In genomic region chr1:3945222-3945621, GRCh38 we compare ENCODE assay signal across 28 cellular contexts.
"Had no signal": no experiment of that assay in that cellular context is flagged by ENCODE, and none has a peak within 500 bp of the region (broad histone marks: within the 10 kb centered on the region; RNA-seq: fewer than 3 reads in every experiment).

No MANE protein-coding gene starts in this region.

- ATAC-seq: heart right ventricle; left cardiac atrium; left lung; naive thymus-derived CD4-positive, alpha-beta T cell; sciatic nerve; stimulated activated naive CD8-positive, alpha-beta T cell treated with anti-CD3 and anti-CD28 coated beads, Interleukin-15, Interleukin-2, amounts not matched to agents 100 U/mL and 50 U/mL, for 24 hours had no signal

- H3K36me3 ChIP-seq: colonic mucosa, esophagus squamous epithelium, heart right ventricle, left lung, right atrium auricular region, tibial artery had no signal

- H3K9me3 Mint-ChIP-seq: dendritic cell treated with granulocyte-macrophage colony-stimulating factor and Interleukin-4, amounts not matched to agents 40 ng/mL and 50 ng/mL, for 4 days; type B pancreatic cell had no signal

- H3K4me2 ChIP-seq: smooth muscle cell had no signal

- H3K27ac ChIP-seq: colonic mucosa, esophagus squamous epithelium, heart right ventricle, left lung, parathyroid adenoma, right atrium auricular region, testis, tibial artery had no signal

- H3K4me1 ChIP-seq: colonic mucosa, heart right ventricle, left lung, parathyroid adenoma, right atrium auricular region, tibial artery had no signal

- H2AFZ ChIP-seq: parathyroid adenoma had no signal

- H3K27me3 ChIP-seq: colonic mucosa, right atrium auricular region, testis had no signal

- DNase-seq: colonic mucosa; effector CD8-positive, alpha-beta T cell; erythroblast; esophagus squamous epithelium; foreskin melanocyte; glutamatergic neuron; heart right ventricle; hippocampal formation; left cardiac atrium; left lung; mesenchymal stem cell; naive thymus-derived CD4-positive, alpha-beta T cell; stimulated activated CD4-positive, alpha-beta T cell treated with anti-CD3 and anti-CD28 coated beads, Interleukin-12 subunit alpha, Interleukin-12 subunit beta, amount 100 ng/mL, for 4 hours; stimulated activated CD4-positive, alpha-beta T cell treated with anti-CD3 and anti-CD28 coated beads, Interleukin-1b, Interleukin-23, amount 100 ng/mL, for 48 hours; stimulated activated CD4-positive, alpha-beta T cell treated with anti-CD3 and anti-CD28 coated beads, Interleukin-4, amount 100 ng/mL, for 1 hour; stimulated activated CD8-positive, alpha-beta memory T cell treated with anti-CD3 and anti-CD28 coated beads, Interleukin-4, amount 100 ng/mL, for 48 hours; stimulated activated naive CD8-positive, alpha-beta T cell treated with anti-CD3 and anti-CD28 coated beads, Interleukin-15, Interleukin-2, amounts not matched to agents 100 U/mL and 50 U/mL, for 24 hours; substantia nigra; testis; tibial artery had no signal

- H3K9me3 ChIP-seq: colonic mucosa, esophagus squamous epithelium, heart right ventricle, left lung, right atrium auricular region, testis, tibial artery had no signal

- H3K27ac Mint-ChIP-seq: dendritic cell treated with granulocyte-macrophage colony-stimulating factor and Interleukin-4, amounts not matched to agents 40 ng/mL and 50 ng/mL, for 4 days; mesothelial cell of epicardium; progenitor cell of endocrine pancreas; type B pancreatic cell had no signal

- H3K36me3 Mint-ChIP-seq: mesothelial cell of epicardium; naive thymus-derived CD4-positive, alpha-beta T cell; type B pancreatic cell had no signal

- H3K4me1 Mint-ChIP-seq: mesothelial cell of epicardium; naive thymus-derived CD4-positive, alpha-beta T cell had no signal

- H3K4me3 ChIP-seq: colonic mucosa, esophagus squamous epithelium, heart right ventricle, left lung, right atrium auricular region, smooth muscle cell, testis, tibial artery had no signal

- H3K9ac ChIP-seq: parathyroid adenoma had no signal

- H3K79me2 ChIP-seq: parathyroid adenoma had no signal

- H3K4me3 Mint-ChIP-seq: dendritic cell treated with granulocyte-macrophage colony-stimulating factor and Interleukin-4, amounts not matched to agents 40 ng/mL and 50 ng/mL, for 4 days; mesothelial cell of epicardium; naive thymus-derived CD4-positive, alpha-beta T cell; type B pancreatic cell had no signal
